1 cellular context compared by ENCODE assay signal in genomic region chr2:197556456-197556855, GRCh38.
TF ChIP-seq lines count a peak whose summit lies in the region.

No MANE protein-coding gene starts in this region.

TF ChIP-seq in SK-N-SH treated with all-trans-retinoic acid at 6 μM for 48 hours, 23 proteins besides CTCF, POLR2A, EP300 and RAD21:
- TF ChIP-seq, protein P1, sequence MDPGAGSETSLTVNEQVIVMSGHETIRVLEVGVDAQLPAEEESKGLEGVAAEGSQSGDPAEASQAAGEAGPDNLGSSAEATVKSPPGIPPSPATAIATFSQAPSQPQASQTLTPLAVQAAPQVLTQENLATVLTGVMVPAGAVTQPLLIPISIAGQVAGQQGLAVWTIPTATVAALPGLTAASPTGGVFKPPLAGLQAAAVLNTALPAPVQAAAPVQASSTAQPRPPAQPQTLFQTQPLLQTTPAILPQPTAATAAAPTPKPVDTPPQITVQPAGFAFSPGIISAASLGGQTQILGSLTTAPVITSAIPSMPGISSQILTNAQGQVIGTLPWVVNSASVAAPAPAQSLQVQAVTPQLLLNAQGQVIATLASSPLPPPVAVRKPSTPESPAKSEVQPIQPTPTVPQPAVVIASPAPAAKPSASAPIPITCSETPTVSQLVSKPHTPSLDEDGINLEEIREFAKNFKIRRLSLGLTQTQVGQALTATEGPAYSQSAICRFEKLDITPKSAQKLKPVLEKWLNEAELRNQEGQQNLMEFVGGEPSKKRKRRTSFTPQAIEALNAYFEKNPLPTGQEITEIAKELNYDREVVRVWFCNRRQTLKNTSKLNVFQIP (CRISPR knock-in tag; IDR thresholded peaks at IDR 0.05; ENCODE audit: borderline replicate concordance, low read depth): no peak
- TF ChIP-seq RARB (CRISPR knock-in tag; IDR thresholded peaks at IDR 0.05) (no peak), BACH2 (CRISPR knock-in tag; IDR thresholded peaks at IDR 0.05; ENCODE audit: borderline replicate concordance) (no peak), GLIS3 (CRISPR knock-in tag; IDR thresholded peaks at IDR 0.05) (no peak), ZFP30 (CRISPR knock-in tag; IDR thresholded peaks at IDR 0.05) (no peak), ZC3H10 (CRISPR knock-in tag; IDR thresholded peaks at IDR 0.05) (no peak), ZNF8 (CRISPR knock-in tag; IDR thresholded peaks at IDR 0.05) (no peak), ARNTL (CRISPR knock-in tag; IDR thresholded peaks at IDR 0.05; ENCODE audit: borderline replicate concordance, low read depth) (no peak), TOX (CRISPR knock-in tag; IDR thresholded peaks at IDR 0.05; ENCODE audit: borderline replicate concordance) (no peak), SNAI2 (CRISPR knock-in tag; IDR thresholded peaks at IDR 0.05) (no peak)
TF ChIP-seq in SK-N-SH treated with all-trans-retinoic acid at 6 μM for 48 hours: peak in this region for 0.
